ENCODE assay signal across 16 cellular contexts in genomic region chr9:103183569-103184191, GRCh38.
DNase-seq lines count a peak whose midpoint lies in the region; ATAC-seq and TF ChIP-seq lines count a peak whose summit lies in the region.
"Had no signal": no experiment of that assay in that cellular context is flagged by ENCODE, and none has a peak within 500 bp of the region (broad histone marks: within the 10 kb centered on the region; RNA-seq: fewer than 3 reads in every experiment).

No MANE protein-coding gene starts in this region.

- ATAC-seq in activated T-cell treated with anti-CD3 and anti-CD28 coated beads, Interleukin-2, amount 50 U/mL, for 72 hours (replicated peaks in 1 of 2) = no peak
- ATAC-seq: activated T-cell treated with anti-CD3 and anti-CD28 coated beads, Interleukin-2, amount 50 U/mL, for 4 hours had no signal

- H3K4me3 Mint-ChIP-seq in activated T-cell treated with anti-CD3 and anti-CD28 coated beads, Interleukin-2, amount 50 U/mL, for 72 hours = no peak overlapping the region
- no peak overlapping the region for H3K4me3 Mint-ChIP-seq in activated naive CD8-positive, alpha-beta T cell treated with anti-CD3 and anti-CD28 coated beads for 36 hours
- H3K4me3 Mint-ChIP-seq: activated T-cell treated with anti-CD3 and anti-CD28 coated beads, Interleukin-2, amount 50 U/mL, for 4 hours; endodermal cell; HFFc6 had no signal

- H3K79me2 ChIP-seq in hepatocyte = no peaks in the 10 kb centered on the region

- H3K36me3 Mint-ChIP-seq in activated T-cell treated with anti-CD3 and anti-CD28 coated beads, Interleukin-2, amount 50 U/mL, for 72 hours (ENCODE audit: insufficient read depth in 2 of 2) = no peaks in the 10 kb centered on the region
- H3K36me3 Mint-ChIP-seq in activated naive CD8-positive, alpha-beta T cell treated with anti-CD3 and anti-CD28 coated beads for 36 hours = no peaks in the 10 kb centered on the region
- H3K36me3 Mint-ChIP-seq: IgD-negative memory B cell had no signal

- no peaks in the 10 kb centered on the region for H3K27me3 Mint-ChIP-seq in activated T-cell treated with anti-CD3 and anti-CD28 coated beads, Interleukin-2, amount 50 U/mL, for 72 hours (ENCODE audit: low read depth)
- no peaks in the 10 kb centered on the region for H3K27me3 Mint-ChIP-seq in activated naive CD8-positive, alpha-beta T cell treated with anti-CD3 and anti-CD28 coated beads for 36 hours
- H3K27me3 Mint-ChIP-seq: IgD-negative memory B cell had no signal

- H3K9me2 ChIP-seq in hepatocyte (replicated peaks; ENCODE audit: insufficient read depth) = no peaks in the 10 kb centered on the region

- no peak overlapping the region for H2AFZ ChIP-seq in hepatocyte

- in situ Hi-C loops in G401 (cut with HindIII; ENCODE audit: low sequenced_read_pairs) = no loop called here

- H3K4me3 ChIP-seq in hepatocyte = no peak overlapping the region
- H3K4me3 ChIP-seq: tibial artery had no signal

- no peak overlapping the region for H3K27ac ChIP-seq in hepatocyte
- H3K27ac ChIP-seq: neutrophil, tibial artery had no signal

- H3K4me1 ChIP-seq in hepatocyte (ENCODE audit: insufficient read depth) = no peaks in the 10 kb centered on the region

- 56% methylated on average over 7 of the region's 7 CpGs for WGBS in hepatocyte (ENCODE audit: low lambda C conversion rate, missing lambda C conversion rate)

- no peak overlapping the region for H3K4me2 ChIP-seq in hepatocyte

- peak; percentile 37 for DNase-seq in ELR (ENCODE audit: low read depth)
- DNase-seq in NCI-H1417 treated with DMSO at 0.1 percent for 48 hours (lab: John Stamatoyannopoulos, UW) = peak; percentile 93
- peak; percentile 11 for DNase-seq in OCI-M1 (lab: John Stamatoyannopoulos, UW)
- DNase-seq in hepatocyte (ENCODE audit: low spot score) = peak; percentile 42
- no peak for DNase-seq in activated T-cell treated with anti-CD3 and anti-CD28 coated beads, Interleukin-2, amount 50 U/mL, for 72 hours
- no peak for DNase-seq in activated naive CD8-positive, alpha-beta T cell treated with anti-CD3 and anti-CD28 coated beads for 36 hours
- no peak for DNase-seq in NCI-H187 treated with DMSO at 0.1 percent for 48 hours (lab: John Stamatoyannopoulos, UW)
- no peak for DNase-seq in G401 (ENCODE audit: low spot score)
- DNase-seq: activated CD4-positive, CD25-positive, alpha-beta regulatory T cell treated with anti-CD3 and anti-CD28 coated beads, Interleukin-2, amount 50 U/mL, for 72 hours; activated T-cell treated with anti-CD3 and anti-CD28 coated beads, Interleukin-2, amount 50 U/mL, for 4 hours; endodermal cell; HFFc6; NCI-H524; tibial artery had no signal

- no peaks in the 10 kb centered on the region for H3K9me3 ChIP-seq in hepatocyte (ENCODE audit: low read depth)
- H3K9me3 ChIP-seq: neutrophil, tibial artery had no signal

- no peak overlapping the region for H3K27ac Mint-ChIP-seq in activated T-cell treated with anti-CD3 and anti-CD28 coated beads, Interleukin-2, amount 50 U/mL, for 72 hours
- H3K27ac Mint-ChIP-seq in activated naive CD8-positive, alpha-beta T cell treated with anti-CD3 and anti-CD28 coated beads for 36 hours = no peak overlapping the region
- H3K27ac Mint-ChIP-seq: endodermal cell, HFFc6, IgD-negative memory B cell had no signal

- H3K27me3 ChIP-seq in hepatocyte = no peaks in the 10 kb centered on the region
- H3K27me3 ChIP-seq: neutrophil, tibial artery had no signal

- H3K9me3 Mint-ChIP-seq in activated T-cell treated with anti-CD3 and anti-CD28 coated beads, Interleukin-2, amount 50 U/mL, for 72 hours = peaks cover 2 to 12% of the 10 kb centered on the region in 2 donors
- H3K9me3 Mint-ChIP-seq in activated naive CD8-positive, alpha-beta T cell treated with anti-CD3 and anti-CD28 coated beads for 36 hours = peaks cover 2% of the 10 kb centered on the region

- no peaks in the 10 kb centered on the region for H3K36me3 ChIP-seq in hepatocyte (replicated peaks; ENCODE audit: insufficient read depth, low read depth)
- H3K36me3 ChIP-seq: neutrophil, tibial artery had no signal

- TF ChIP-seq CTCF in hepatocyte (IDR thresholded peaks at IDR 0.05; ENCODE audit: poor library complexity) = no peak

- no peaks in the 10 kb centered on the region for H4K20me1 ChIP-seq in hepatocyte (ENCODE audit: insufficient read depth, poor library complexity, severe bottlenecking)

- H3K4me1 Mint-ChIP-seq in activated T-cell treated with anti-CD3 and anti-CD28 coated beads, Interleukin-2, amount 50 U/mL, for 72 hours (ENCODE audit: low read depth) = no peaks in the 10 kb centered on the region
- no peaks in the 10 kb centered on the region for H3K4me1 Mint-ChIP-seq in activated naive CD8-positive, alpha-beta T cell treated with anti-CD3 and anti-CD28 coated beads for 36 hours
- H3K4me1 Mint-ChIP-seq: endodermal cell, IgD-negative memory B cell had no signal

Comparison
In these comparisons a context has a peak if more than half of its experiments do, and no peak if none do; other contexts are left out.
1. DNase-seq: peak in ELR (single experiment), NCI-H1417 treated with DMSO at 0.1 percent for 48 hours (single experiment), OCI-M1 (single experiment) and hepatocyte (single experiment); none in activated T-cell treated with anti-CD3 and anti-CD28 coated beads, Interleukin-2, amount 50 U/mL, for 72 hours (0 of 2), activated naive CD8-positive, alpha-beta T cell treated with anti-CD3 and anti-CD28 coated beads for 36 hours (single experiment), NCI-H187 treated with DMSO at 0.1 percent for 48 hours (single experiment) and G401 (single experiment).